Comparison of ENCODE assay signal across 8 cellular contexts in the genomic region with DNA sequence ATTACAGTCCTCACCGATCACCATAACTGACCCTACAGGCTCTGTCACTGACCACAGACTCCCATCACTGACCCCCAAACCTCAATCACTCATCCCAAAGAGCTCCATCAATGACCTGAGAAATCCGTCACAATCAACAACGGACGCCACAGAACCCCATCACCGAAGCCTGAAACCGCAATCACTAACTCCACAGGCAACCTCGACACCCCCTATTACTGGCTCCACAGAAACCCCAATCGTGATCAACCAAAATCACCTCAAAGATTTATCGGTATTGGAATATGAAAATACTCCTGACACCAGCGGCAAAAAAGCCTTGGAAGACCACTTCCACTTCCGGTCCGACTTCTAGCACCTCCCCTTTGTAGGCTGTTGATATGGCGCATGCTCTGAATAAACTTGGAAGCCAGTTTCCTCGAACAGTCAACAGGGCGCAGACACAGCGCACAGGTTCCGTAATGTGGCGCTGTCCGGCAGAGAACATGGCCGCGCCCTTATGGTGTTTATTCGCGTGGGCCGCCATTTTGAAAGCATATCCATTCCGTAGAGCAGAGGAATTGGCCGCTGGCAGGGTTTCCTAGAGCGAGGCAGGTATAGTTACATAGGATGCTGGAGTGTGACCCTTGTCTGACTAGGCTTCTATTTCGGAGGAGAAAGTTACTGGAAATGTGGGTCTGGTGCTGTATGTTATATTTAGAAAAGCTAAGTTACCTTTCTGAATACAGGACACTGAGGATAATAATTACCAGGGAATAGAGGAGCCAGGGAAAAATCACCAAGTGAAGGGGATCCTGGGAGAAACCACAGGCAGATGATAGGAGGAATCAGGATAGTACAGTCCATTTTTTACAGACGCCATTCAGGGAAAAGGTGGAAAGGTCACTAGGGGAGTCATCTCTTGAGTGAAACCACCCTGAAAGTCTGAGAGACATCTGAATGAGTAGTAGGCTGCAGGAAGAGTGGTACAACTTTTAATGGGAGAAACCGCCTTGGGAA. TPM values are rescaled to one million over a fixed set of nuclear protein-coding genes. Genes with fewer than 3 reads are reported as not detected.
DNase-seq lines count a peak whose midpoint lies in the region; ATAC-seq and TF ChIP-seq lines count a peak whose summit lies in the region.

Gene ZNF585A (minus strand): TSS at position 328 of the 999 bp plus-strand sequence. CDS start 2,785 bp downstream, outside the sequence.

- H3K9me3 ChIP-seq in CD4-positive, CD25-positive, alpha-beta regulatory T cell (ENCODE audit: control insufficient read depth in 2 of 2, low read length in 2 of 2) = peaks cover 35 to 38% of the 10 kb centered on the region in 2 experiments
- peaks cover 9% of the 10 kb centered on the region for H3K9me3 ChIP-seq in lower lobe of right lung

- peaks cover 11% of the 10 kb centered on the region for H3K4me1 ChIP-seq in CD4-positive, CD25-positive, alpha-beta regulatory T cell (ENCODE audit: control insufficient read depth, insufficient read depth, low read length, poor library complexity, severe bottlenecking)
- peaks cover 8% of the 10 kb centered on the region for H3K4me1 ChIP-seq in lower lobe of right lung

- H3K27me3 Mint-ChIP-seq in CD4-positive, CD25-positive, alpha-beta regulatory T cell = no peaks in the 10 kb centered on the region

- peak; percentile 83 to 95 (median 90) for DNase-seq in CD4-positive, CD25-positive, alpha-beta regulatory T cell
- peak; percentile 95 for DNase-seq in NCI-H774 (lab: John Stamatoyannopoulos, UW)
- DNase-seq in activated CD8-positive, alpha-beta memory T cell treated with anti-CD3 and anti-CD28 coated beads for 1 hour (ENCODE audit: extremely low read depth in 1 of 2, low read depth in 1 of 2) = peak; percentile 77 to 86
- peak; percentile 83 for DNase-seq in effector CD8-positive, alpha-beta T cell (lab: John Stamatoyannopoulos, UW)
- peak; percentile 94 for DNase-seq in lower lobe of right lung
- DNase-seq in stimulated activated CD4-positive, alpha-beta T cell treated with anti-CD3 and anti-CD28 coated beads, Interleukin-4, amount 100 ng/mL, for 48 hours (ENCODE audit: low read depth in 2 of 2) = peak; percentile 71 to 80

- H3K27me3 ChIP-seq in CD4-positive, CD25-positive, alpha-beta regulatory T cell (ENCODE audit: control insufficient read depth, insufficient read depth, low read length) = no peaks in the 10 kb centered on the region
- H3K27me3 ChIP-seq in lower lobe of right lung (ENCODE audit: low read depth) = no peaks in the 10 kb centered on the region

- peak within 1 kb of the TSS; percentile 81 for H3K27ac ChIP-seq in CD4-positive, CD25-positive, alpha-beta regulatory T cell (ENCODE audit: insufficient read depth, low read length, poor library complexity, severe bottlenecking)
- H3K27ac ChIP-seq in lower lobe of right lung = peak within 1 kb of the TSS; percentile 61

- H3K27ac Mint-ChIP-seq in CD4-positive, CD25-positive, alpha-beta regulatory T cell = no peak within 1 kb of the TSS

- intact Hi-C loops in lower lobe of right lung (cut with DNase I) = no loop called here

- peaks cover 33% of the 10 kb centered on the region for H3K36me3 Mint-ChIP-seq in CD4-positive, CD25-positive, alpha-beta regulatory T cell

- H3K9me3 Mint-ChIP-seq in CD4-positive, CD25-positive, alpha-beta regulatory T cell = peaks cover 0 to 22% (median 18%) of the 10 kb centered on the region in 7 donors

- peaks cover 0 to 17% (median 0%) of the 10 kb centered on the region in 4 donors for H3K4me1 Mint-ChIP-seq in CD4-positive, CD25-positive, alpha-beta regulatory T cell

- peak within 1 kb of the TSS; percentile 98 for H3K4me3 ChIP-seq in CD4-positive, CD25-positive, alpha-beta regulatory T cell (ENCODE audit: low read depth, low read length)
- H3K4me3 ChIP-seq in lower lobe of right lung = peak within 1 kb of the TSS; percentile 71

- H3K36me3 ChIP-seq in CD4-positive, CD25-positive, alpha-beta regulatory T cell (ENCODE audit: control insufficient read depth, insufficient read depth, low read length) = peaks cover 24% of the 10 kb centered on the region
- H3K36me3 ChIP-seq in lower lobe of right lung = peaks cover 18% of the 10 kb centered on the region

- peak; percentile 42 for TF ChIP-seq CTCF in lower lobe of right lung (IDR thresholded peaks at IDR 0.05)

- peak; percentile 99 for ATAC-seq in CD4-positive, CD25-positive, alpha-beta regulatory T cell (ENCODE audit: low read depth in 2 of 2)
- ATAC-seq in GM19438 (IDR thresholded peaks at IDR 0.05; ENCODE audit: low read depth, unreplicated experiment) (peak; percentile 90), HG03571 (IDR thresholded peaks at IDR 0.05; ENCODE audit: unreplicated experiment) (peak; percentile 94), lower lobe of right lung (peak; percentile 100)

- H3K4me3 Mint-ChIP-seq in CD4-positive, CD25-positive, alpha-beta regulatory T cell = peak within 1 kb of the TSS in 1 of 4 donors; percentile 56

RNA-seq across cellular contexts. Expression of gene ZNF585A, which starts in this region (rescaled TPM):
- 7.5 TPM for total RNA-seq in CD4-positive, CD25-positive, alpha-beta regulatory T cell
- 10 to 100 TPM; 35.5 to 53.4 (median 46.6) TPM for polyA plus RNA-seq in CD4-positive, CD25-positive, alpha-beta regulatory T cell
- 14.9 TPM for total RNA-seq in lower lobe of right lung

Comparison
In these comparisons a context has a peak if more than half of its experiments do, and no peak if none do; other contexts are left out.
1. Peak in every context shown above with its lines: DNase-seq, ATAC-seq, H3K4me3 ChIP-seq and H3K27ac ChIP-seq.